8 cellular contexts compared by ENCODE assay signal in genomic region chr19:43061326-43061725, GRCh38. TPM values are rescaled to one million over a fixed set of nuclear protein-coding genes. Genes with fewer than 3 reads are reported as not detected.
"Had no signal": no experiment of that assay in that cellular context is flagged by ENCODE, and none has a peak within 500 bp of the region (broad histone marks: within the 10 kb centered on the region; RNA-seq: fewer than 3 reads in every experiment).

No MANE protein-coding gene starts in this region.

RNA-seq across cellular contexts. Expression of gene PSG2, which starts 21.2 kb away (rescaled TPM):
- total RNA-seq: activated CD4-positive, alpha-beta memory T cell treated with anti-CD3 and anti-CD28 coated beads, Interleukin-2, amount 10 ng/mL, durations not matched to agents 7 days and 5 days; activated CD4-positive, alpha-beta T cell treated with anti-CD3 and anti-CD28 coated beads for 36 hours; activated CD8-positive, alpha-beta memory T cell treated with anti-CD3 and anti-CD28 coated beads for 36 hours; activated naive CD4-positive, alpha-beta T cell treated with anti-CD3 and anti-CD28 coated beads for 36 hours; cardiac muscle cell; Right ventricle myocardium superior; SJCRH30; T-helper 2 cell treated with Interferon-gamma antibody and Interleukin-4, amounts not matched to agents 100 ng/mL and 5 ng/mL, for 36 hours had no signal

RNA-seq across cellular contexts. Expression of gene PSG11, which starts 35.1 kb away (rescaled TPM):
- total RNA-seq: activated CD4-positive, alpha-beta memory T cell treated with anti-CD3 and anti-CD28 coated beads, Interleukin-2, amount 10 ng/mL, durations not matched to agents 7 days and 5 days; activated CD4-positive, alpha-beta T cell treated with anti-CD3 and anti-CD28 coated beads for 36 hours; activated CD8-positive, alpha-beta memory T cell treated with anti-CD3 and anti-CD28 coated beads for 36 hours; activated naive CD4-positive, alpha-beta T cell treated with anti-CD3 and anti-CD28 coated beads for 36 hours; cardiac muscle cell; Right ventricle myocardium superior; SJCRH30; T-helper 2 cell treated with Interferon-gamma antibody and Interleukin-4, amounts not matched to agents 100 ng/mL and 5 ng/mL, for 36 hours had no signal
